ENCODE assay signal across 8 cellular contexts in genomic region chr4:89836897-89837384, GRCh38. TPM values are rescaled to one million over a fixed set of nuclear protein-coding genes. Genes with fewer than 3 reads are reported as not detected.
A peak's percentile ranks its signal among the peaks of the same experiment; 100 is the strongest.
DNase-seq lines count a peak whose midpoint lies in the region; ATAC-seq, FAIRE-seq and TF ChIP-seq lines count a peak whose summit lies in the region.

Gene SNCA (minus strand): TSS chr4:89837161. CDS start chr4:89835667, 1,494 bp downstream.

- H3K9me3 ChIP-seq in WERI-Rb-1 (ENCODE audit: severe bottlenecking) (no peaks in the 10 kb centered on the region), keratinocyte (ENCODE audit: control insufficient read depth, low read depth, low read length) (no peaks in the 10 kb centered on the region), skeletal muscle satellite cell (replicated peaks; ENCODE audit: low read length) (no peaks in the 10 kb centered on the region)

- no peaks in the 10 kb centered on the region for H3K9me1 ChIP-seq in keratinocyte (ENCODE audit: control insufficient read depth, extremely low read depth, insufficient read depth, low read length)

- no peaks in the 10 kb centered on the region for H3K27me3 ChIP-seq in WERI-Rb-1 (ENCODE audit: insufficient read depth, low read depth, severe bottlenecking)
- H3K27me3 ChIP-seq in keratinocyte (ENCODE audit: control insufficient read depth, extremely low read depth, insufficient read depth, low read length): no peaks in the 10 kb centered on the region
- peaks cover 58% of the 10 kb centered on the region for H3K27me3 ChIP-seq in skeletal muscle satellite cell (ENCODE audit: control insufficient read depth, insufficient read depth, low read length)

- H2AFZ ChIP-seq in keratinocyte (ENCODE audit: control insufficient read depth, low read length): peak within 1 kb of the TSS; percentile 97

- H3K4me3 ChIP-seq in WERI-Rb-1 (ENCODE audit: low read depth, low read length) (peak within 1 kb of the TSS; percentile 59), keratinocyte (ENCODE audit: control insufficient read depth in 2 of 3, extremely low read depth in 1 of 3, insufficient read depth in 2 of 3, low read depth in 1 of 3, low read length in 3 of 3) (peak within 1 kb of the TSS; percentile 82 to 97 (median 87)), skeletal muscle satellite cell (ENCODE audit: low read length) (peak within 1 kb of the TSS; percentile 66)

- FAIRE-seq in keratinocyte (lab: Jason Lieb, UNC): no peak

- peaks cover 12% of the 10 kb centered on the region for H3K4me1 ChIP-seq in keratinocyte (ENCODE audit: control insufficient read depth, extremely low read depth, insufficient read depth, low read length)
- H3K4me1 ChIP-seq in skeletal muscle satellite cell (ENCODE audit: control insufficient read depth, insufficient read depth, low read length): peaks cover 10% of the 10 kb centered on the region

- peak within 1 kb of the TSS; percentile 70 for H3K27ac ChIP-seq in WERI-Rb-1
- peak within 1 kb of the TSS; percentile 63 for H3K27ac ChIP-seq in keratinocyte (ENCODE audit: control insufficient read depth, insufficient read depth, low read length)

- in situ Hi-C loops in GM13977 (cut with MboI; ENCODE audit: low pct_unique_long_range_greater_than_20kb, low sequenced_read_pairs, unreplicated experiment): no loop called here

- H3K79me2 ChIP-seq in keratinocyte (ENCODE audit: control insufficient read depth, insufficient read depth, low read length): peaks cover 18% of the 10 kb centered on the region

- peak within 1 kb of the TSS; percentile 69 for H3K9ac ChIP-seq in keratinocyte (ENCODE audit: control insufficient read depth, extremely low read depth, insufficient read depth, low read length)
- H3K9ac ChIP-seq in skeletal muscle satellite cell (ENCODE audit: low read depth, low read length): no peak within 1 kb of the TSS

- TF ChIP-seq CTCF in GM13977 (IDR thresholded peaks at IDR 0.05; ENCODE audit: extremely low read depth, insufficient read depth, missing control alignments): no peak
- TF ChIP-seq CTCF in WERI-Rb-1 (IDR thresholded peaks at IDR 0.05; ENCODE audit: low read depth, low read length): no peak
- no peak for TF ChIP-seq CTCF in keratinocyte (optimal IDR thresholded peaks at IDR 0.05 in 1 of 3, IDR thresholded peaks at IDR 0.05 in 1 of 3, conservative IDR thresholded peaks at IDR 0.05 in 1 of 3; ENCODE audit: extremely low read depth in 1 of 3, insufficient read depth in 2 of 3, low read length in 3 of 3)

- H3K4me2 ChIP-seq in keratinocyte (ENCODE audit: control insufficient read depth, extremely low read depth, insufficient read depth, low read depth, low read length): peak within 1 kb of the TSS; percentile 94
- peak within 1 kb of the TSS; percentile 76 for H3K4me2 ChIP-seq in skeletal muscle satellite cell (ENCODE audit: low read length)

- ATAC-seq in GM19328 (IDR thresholded peaks at IDR 0.05; ENCODE audit: unreplicated experiment) (no peak), HG02885 (IDR thresholded peaks at IDR 0.05; ENCODE audit: poor library complexity, unreplicated experiment) (no peak)

- no peaks in the 10 kb centered on the region for H4K20me1 ChIP-seq in keratinocyte (ENCODE audit: control insufficient read depth, extremely low read depth, insufficient read depth, low read length)

- dilution Hi-C loops in keratinocyte (cut with MboI; ENCODE audit: extremely low pct_ligation_motif_present, low sequenced_read_pairs): no loop called here

- H3K36me3 ChIP-seq in WERI-Rb-1 (no peaks in the 10 kb centered on the region), keratinocyte (ENCODE audit: control insufficient read depth in 2 of 2, extremely low read depth in 1 of 2, insufficient read depth in 2 of 2, low read length in 2 of 2) (peaks cover 3 to 7% of the 10 kb centered on the region in 2 experiments), skeletal muscle satellite cell (ENCODE audit: insufficient read depth, low read length) (no peaks in the 10 kb centered on the region)

- peak; percentile 32 for DNase-seq in GM13977 (ENCODE audit: low spot score)
- peak; percentile 60 for DNase-seq in NCI-H1436 treated with DMSO at 0.1 percent for 48 hours (lab: John Stamatoyannopoulos, UW)
- peak; percentile 96 for DNase-seq in WERI-Rb-1
- DNase-seq in dermis microvascular lymphatic vessel endothelial cell (ENCODE audit: low read depth in 2 of 2): peak; percentile 24 to 91
- DNase-seq in keratinocyte (ENCODE audit: low read depth, low spot score): no peak

RNA-seq across cellular contexts. Expression of gene SNCA, which starts in this region (rescaled TPM):
- 116 and 146 TPM in 2 replicates for total RNA-seq in dermis microvascular lymphatic vessel endothelial cell
- 39.7 to 71.0 TPM (median 61.3 TPM) in 3 replicates for polyA plus RNA-seq in keratinocyte
- polyA plus RNA-seq in keratinocyte (2011; ENCODE audit: low read depth): 12.2 TPM
- polyA plus RNA-seq in keratinocyte (2011; cell fraction: cytosol; rRNA removed): 45.6 and 69.7 TPM in 2 replicates
- 41.5 and 44.6 TPM in 2 replicates for polyA plus RNA-seq in keratinocyte (2011; cell fraction: nucleus; rRNA removed)
- polyA plus RNA-seq in keratinocyte (2012; ENCODE audit: low replicate concordance): 18.3 and 64.7 TPM in 2 replicates
- polyA minus RNA-seq in keratinocyte: 7.8 to 32.1 TPM (median 13.7 TPM) in 3 replicates
- polyA minus RNA-seq in keratinocyte (2011; cell fraction: cytosol; rRNA and poly(A)+ RNA removed): 16.7 TPM
- polyA minus RNA-seq in keratinocyte (2011; cell fraction: nucleus; rRNA and poly(A)+ RNA removed): 14.4 and 32.3 TPM in 2 replicates
- under 0.01 and 0.22 TPM in 2 replicates for total RNA-seq in skeletal muscle satellite cell (2012; rRNA removed)
